Comparison of ENCODE assay signal across 17 cellular contexts in the genomic region with DNA sequence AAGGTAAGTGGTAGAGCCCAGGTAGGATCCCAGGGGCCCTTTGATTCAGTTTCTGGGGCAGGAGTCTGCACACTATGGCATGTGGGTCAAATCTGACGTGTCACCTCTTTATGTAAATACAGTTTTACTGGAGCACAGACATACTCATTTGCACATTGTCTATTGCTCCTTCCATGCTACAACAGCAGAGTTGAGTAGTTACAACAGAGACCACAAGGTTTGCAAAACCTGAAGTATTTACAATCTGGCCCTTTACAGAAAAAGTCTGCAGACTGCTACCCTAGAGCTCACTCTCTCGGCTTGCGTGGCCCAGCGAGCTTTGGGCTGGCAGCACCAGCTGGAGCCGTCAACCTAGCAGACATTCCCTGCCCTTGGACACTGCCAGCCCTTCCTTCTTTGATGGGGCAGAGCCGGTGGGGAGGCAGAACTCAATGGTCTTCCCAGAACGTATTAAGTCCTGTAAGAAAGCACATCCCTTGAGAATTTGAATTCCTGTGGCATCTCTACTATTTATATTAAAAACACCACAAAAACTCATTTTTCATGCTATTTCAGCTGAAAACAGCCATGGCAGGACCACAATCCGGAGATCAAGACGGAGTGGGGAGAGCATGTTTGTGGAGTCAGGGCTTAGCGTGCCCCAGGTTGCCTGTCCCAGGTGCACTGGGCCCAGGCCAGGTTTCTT.
DNase-seq lines count a peak whose midpoint lies in the region; ATAC-seq lines count a peak whose summit lies in the region.
"Had no signal": no experiment of that assay in that cellular context is flagged by ENCODE, and none has a peak within 500 bp of the region (broad histone marks: within the 10 kb centered on the region; RNA-seq: fewer than 3 reads in every experiment).

No MANE protein-coding gene starts in this region.

- no CpG with 5 or more reads among the region's 10 CpGs for WGBS in trophoblast cell (ENCODE audit: extremely low coverage, insufficient coverage, insufficient read length)
- WGBS in aorta, 2 donors, result 36 to 43% methylated on average over 10 of the region's 10 CpGs

- peak; percentile 29 for DNase-seq in H4 (ENCODE audit: low spot score)
- DNase-seq in NCI-H526 treated with DMSO at 0.1 percent for 48 hours (lab: John Stamatoyannopoulos, UW), result peak; percentile 1
- peak; percentile 51 for DNase-seq in fibroblast of gingiva (ENCODE audit: low read depth)
- no peak for DNase-seq in trophoblast cell
- no peak for DNase-seq in aorta
- no peak for DNase-seq in A172 (ENCODE audit: low spot score)
- DNase-seq in CD1c-positive myeloid dendritic cell (ENCODE audit: extremely low spot score), result no peak
- DNase-seq: AML-193; Calu3; CD4-positive, CD25-positive, alpha-beta regulatory T cell; DMS53; MM.1S; NCI-H187; NCI-H226; NK-92 treated with Interleukin-12 subunit alpha and Interleukin-12 subunit beta, amount 100 ng/mL, for 24 hours; PC-3 had no signal

- H3K4ac ChIP-seq in trophoblast cell (ENCODE audit: low read depth, low read length), result no peak overlapping the region

- H3K79me2 ChIP-seq in trophoblast cell (ENCODE audit: control insufficient read depth, insufficient read depth, low read length, poor library complexity), result no peaks in the 10 kb centered on the region

- H3K79me1 ChIP-seq in trophoblast cell (ENCODE audit: low read length), result peaks cover 9% of the 10 kb centered on the region

- no peak overlapping the region for H3K9ac ChIP-seq in trophoblast cell (ENCODE audit: low read length)

- intact Hi-C loops in aorta (cut with DNase I), result no loop called here

- H3K9me3 ChIP-seq in trophoblast cell (ENCODE audit: insufficient read depth, low read depth, low read length), result no peaks in the 10 kb centered on the region
- H3K9me3 ChIP-seq in aorta (ENCODE audit: control insufficient read depth, low read length), result no peaks in the 10 kb centered on the region

- peak overlapping the region; percentile 77 for H2BK120ac ChIP-seq in trophoblast cell (ENCODE audit: insufficient read depth, low read length, poor library complexity)

- H2AFZ ChIP-seq in trophoblast cell (ENCODE audit: insufficient read depth, low read length, poor library complexity), result no peak overlapping the region

- H4K8ac ChIP-seq in trophoblast cell (ENCODE audit: low read depth, low read length), result no peak overlapping the region

- H3K4me1 ChIP-seq in trophoblast cell (ENCODE audit: control insufficient read depth in 1 of 2, insufficient read depth in 2 of 2, low read length in 2 of 2) (peaks cover 3 to 5% of the 10 kb centered on the region in 2 experiments), aorta (ENCODE audit: control insufficient read depth in 1 of 2, insufficient read depth in 2 of 2, low read length in 2 of 2) (no peaks in the 10 kb centered on the region)

- H3K4me2 ChIP-seq in trophoblast cell (ENCODE audit: low read length), result no peak overlapping the region

- H3K23ac ChIP-seq in trophoblast cell (ENCODE audit: low read length), result no peak overlapping the region

- H3K18ac ChIP-seq in trophoblast cell (ENCODE audit: low read length), result no peak overlapping the region

- no peak overlapping the region for H3K14ac ChIP-seq in trophoblast cell (ENCODE audit: low read length)

- H3K27me3 ChIP-seq in trophoblast cell (ENCODE audit: insufficient read depth, low read length) (no peaks in the 10 kb centered on the region), aorta (ENCODE audit: control insufficient read depth in 1 of 2, insufficient read depth in 2 of 2, low read length in 1 of 2) (no peaks in the 10 kb centered on the region)

- no peak overlapping the region for H4K12ac ChIP-seq in trophoblast cell (ENCODE audit: low read depth, low read length)

- H3K27ac ChIP-seq in trophoblast cell (ENCODE audit: low read depth, low read length), result no peak overlapping the region
- no peak overlapping the region for H3K27ac ChIP-seq in aorta (ENCODE audit: low read depth in 1 of 2, low read length in 2 of 2)
- H3K27ac ChIP-seq: RWPE1 had no signal

- no peaks in the 10 kb centered on the region for H3K36me3 ChIP-seq in trophoblast cell (ENCODE audit: control insufficient read depth in 1 of 2, insufficient read depth in 2 of 2, low read length in 2 of 2)
- H3K36me3 ChIP-seq in aorta (ENCODE audit: control insufficient read depth in 1 of 2, insufficient read depth in 2 of 2, low read length in 1 of 2), result no peaks in the 10 kb centered on the region

- no peak overlapping the region for H4K91ac ChIP-seq in trophoblast cell (ENCODE audit: low read depth, low read length)

- no peak overlapping the region for H3K4me3 ChIP-seq in trophoblast cell (ENCODE audit: low read depth, low read length)
- no peak overlapping the region for H3K4me3 ChIP-seq in aorta (ENCODE audit: low read length in 2 of 2)

- H2AK5ac ChIP-seq in trophoblast cell (ENCODE audit: low read length), result peak overlapping the region; percentile 83

- no peak overlapping the region for H2BK5ac ChIP-seq in trophoblast cell (ENCODE audit: low read depth, low read length, poor library complexity)

- no peak for ATAC-seq in aorta (ENCODE audit: low FRiP score)
- ATAC-seq: PC-3 had no signal

- H2BK12ac ChIP-seq in trophoblast cell (ENCODE audit: low read length), result peak overlapping the region; percentile 11

Comparison
In these comparisons a context has a peak if more than half of its experiments do, and no peak if none do; other contexts are left out.
1. DNase-seq: peak in H4 (single experiment), NCI-H526 treated with DMSO at 0.1 percent for 48 hours (single experiment) and fibroblast of gingiva (single experiment); none in trophoblast cell (0 of 2), aorta (0 of 2), A172 (single experiment) and CD1c-positive myeloid dendritic cell (single experiment).